12 cellular contexts compared by ENCODE assay signal in the genomic region with DNA sequence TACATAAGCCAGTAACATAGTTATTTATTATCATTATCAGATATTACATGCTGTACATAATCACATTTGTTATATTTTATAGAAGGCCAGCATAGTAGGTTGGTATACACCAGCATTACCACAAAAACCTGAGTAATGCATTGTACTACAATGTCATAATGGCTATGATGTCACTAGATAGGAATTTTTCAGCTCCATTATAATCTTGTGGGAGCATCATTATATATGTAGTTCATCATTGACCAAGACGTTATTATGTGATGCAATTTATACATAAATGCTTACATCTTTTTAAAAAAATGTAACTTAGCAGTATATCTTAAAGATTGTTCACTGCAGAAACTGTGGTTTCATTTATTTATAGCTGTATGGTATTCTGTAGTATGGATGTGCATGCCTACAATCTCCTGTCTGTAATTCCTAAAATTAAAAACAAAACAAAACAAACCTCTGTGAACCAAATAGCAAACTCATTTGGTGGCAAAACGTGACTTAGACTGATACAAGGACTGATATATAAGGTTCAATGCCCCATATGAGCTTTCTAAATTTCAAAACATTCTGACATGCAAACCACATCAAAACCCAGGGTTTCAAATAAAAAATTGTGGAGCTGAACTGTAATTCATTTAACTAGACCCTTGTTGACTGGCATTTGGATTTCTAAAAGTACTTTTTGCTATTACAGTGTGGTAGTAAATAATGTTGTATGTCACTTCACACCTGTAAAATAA.
DNase-seq lines count a peak whose midpoint lies in the region; ATAC-seq and TF ChIP-seq lines count a peak whose summit lies in the region.
"Had no signal": no experiment of that assay in that cellular context is flagged by ENCODE, and none has a peak within 500 bp of the region (broad histone marks: within the 10 kb centered on the region; RNA-seq: fewer than 3 reads in every experiment).

No MANE protein-coding gene starts in this region.

- POLR2A ChIA-PET in Panc1 (lab: Charles Lee), result no interaction called here

- no peak for ATAC-seq in Panc1
- no peak for ATAC-seq in activated T-cell treated with anti-CD3 and anti-CD28 coated beads, Interleukin-2, amount 50 U/mL, for 4 hours
- ATAC-seq: activated CD8-positive, alpha-beta memory T cell treated with anti-CD3 and anti-CD28 coated beads, Interleukin-2, amount 10 ng/mL, durations not matched to agents 7 days and 5 days; activated naive CD8-positive, alpha-beta T cell treated with anti-CD3 and anti-CD28 coated beads, Interleukin-2, amount 50 U/mL, for 24 hours; natural killer cell had no signal

- no peaks in the 10 kb centered on the region for H3K36me3 ChIP-seq in Panc1 (ENCODE audit: control insufficient read depth, insufficient read depth, low read length)

- H3K9me3 ChIP-seq in Panc1 (ENCODE audit: control insufficient read depth, insufficient read depth, low read depth, low read length), result no peaks in the 10 kb centered on the region

- H3K27me3 Mint-ChIP-seq in activated T-cell treated with anti-CD3 and anti-CD28 coated beads, Interleukin-2, amount 50 U/mL, for 4 hours (ENCODE audit: low read depth), result no peaks in the 10 kb centered on the region
- H3K27me3 Mint-ChIP-seq: activated CD8-positive, alpha-beta memory T cell treated with anti-CD3 and anti-CD28 coated beads, Interleukin-2, amount 10 ng/mL, durations not matched to agents 7 days and 5 days; activated naive CD8-positive, alpha-beta T cell treated with anti-CD3 and anti-CD28 coated beads, Interleukin-2, amount 50 U/mL, for 24 hours had no signal

- peaks cover 7% of the 10 kb centered on the region for H3K4me1 ChIP-seq in Panc1 (ENCODE audit: control insufficient read depth, insufficient read depth, low read length)

- H3K36me3 Mint-ChIP-seq in activated T-cell treated with anti-CD3 and anti-CD28 coated beads, Interleukin-2, amount 50 U/mL, for 4 hours (ENCODE audit: insufficient read depth), result no peaks in the 10 kb centered on the region
- H3K36me3 Mint-ChIP-seq: natural killer cell had no signal

- H3K27ac ChIP-seq in Panc1 (ENCODE audit: low read length), result no peak overlapping the region
- peak overlapping the region; percentile 14 for H3K27ac ChIP-seq in epithelial cell of prostate

- H3K4me1 Mint-ChIP-seq in activated T-cell treated with anti-CD3 and anti-CD28 coated beads, Interleukin-2, amount 50 U/mL, for 4 hours (ENCODE audit: low read depth), result peaks cover 30% of the 10 kb centered on the region

- intact Hi-C loops in Panc1 (cut with micrococcal nuclease; ENCODE audit: unreplicated experiment), result no loop called here

- no peaks in the 10 kb centered on the region for H3K9me3 Mint-ChIP-seq in activated T-cell treated with anti-CD3 and anti-CD28 coated beads, Interleukin-2, amount 50 U/mL, for 4 hours
- H3K9me3 Mint-ChIP-seq: activated naive CD8-positive, alpha-beta T cell treated with anti-CD3 and anti-CD28 coated beads, Interleukin-2, amount 50 U/mL, for 24 hours; natural killer cell had no signal

- no peaks in the 10 kb centered on the region for H3K27me3 ChIP-seq in Panc1 (ENCODE audit: control insufficient read depth, insufficient read depth, low read length)

- in situ Hi-C loops in Panc1 (cut with HindIII; ENCODE audit: low pct_unique_long_range_greater_than_20kb, low sequenced_read_pairs), result no loop called here

- DNase-seq in GM04504 (ENCODE audit: low read depth), result peak; percentile 35
- DNase-seq in Panc1 (ENCODE audit: low read depth, low spot score), result peak; percentile 17
- peak; percentile 41 for DNase-seq in epithelial cell of prostate (ENCODE audit: low read depth, low spot score)
- DNase-seq in skeletal muscle cell (ENCODE audit: low read depth), result peak; percentile 62
- no peak for DNase-seq in AML-193 (lab: John Stamatoyannopoulos, UW)
- no peak for DNase-seq in DMS153 (lab: John Stamatoyannopoulos, UW)
- no peak for DNase-seq in activated T-cell treated with anti-CD3 and anti-CD28 coated beads, Interleukin-2, amount 50 U/mL, for 4 hours
- DNase-seq: activated CD8-positive, alpha-beta memory T cell treated with anti-CD3 and anti-CD28 coated beads, Interleukin-2, amount 10 ng/mL, durations not matched to agents 7 days and 5 days; activated naive CD8-positive, alpha-beta T cell treated with anti-CD3 and anti-CD28 coated beads, Interleukin-2, amount 50 U/mL, for 24 hours; natural killer cell; NCI-H1436; T1000 had no signal

- CTCF ChIA-PET in Panc1 (lab: Charles Lee), result no interaction called here

- no peak for TF ChIP-seq CTCF in Panc1 (IDR thresholded peaks at IDR 0.05)

- H3K4me3 ChIP-seq in Panc1 (ENCODE audit: low read depth in 2 of 2, low read length in 2 of 2), result no peak overlapping the region
- no peak overlapping the region for H3K4me3 ChIP-seq in skeletal muscle cell (ENCODE audit: low read depth, low read length)

- BruUV-seq in Panc1 (replicated peaks; lab: Mats Ljungman, UMichigan), result no TSS peak

- H3K4me3 Mint-ChIP-seq in activated T-cell treated with anti-CD3 and anti-CD28 coated beads, Interleukin-2, amount 50 U/mL, for 4 hours, result no peak overlapping the region
- H3K4me3 Mint-ChIP-seq: activated CD8-positive, alpha-beta memory T cell treated with anti-CD3 and anti-CD28 coated beads, Interleukin-2, amount 10 ng/mL, durations not matched to agents 7 days and 5 days; activated naive CD8-positive, alpha-beta T cell treated with anti-CD3 and anti-CD28 coated beads, Interleukin-2, amount 50 U/mL, for 24 hours; natural killer cell had no signal

Comparison
In these comparisons a context has a peak if more than half of its experiments do, and no peak if none do; other contexts are left out.
1. DNase-seq: peak in GM04504 (single experiment), Panc1 (single experiment), epithelial cell of prostate (single experiment) and skeletal muscle cell (single experiment); none in AML-193 (0 of 2), DMS153 (single experiment) and activated T-cell treated with anti-CD3 and anti-CD28 coated beads, Interleukin-2, amount 50 U/mL, for 4 hours (single experiment).